18 cellular contexts compared by ENCODE assay signal in genomic region chr12:106131671-106132070, GRCh38. TPM values are rescaled to one million over a fixed set of nuclear protein-coding genes. Genes with fewer than 3 reads are reported as not detected.
DNase-seq lines count a peak whose midpoint lies in the region; ATAC-seq and TF ChIP-seq lines count a peak whose summit lies in the region.
"Had no signal": no experiment of that assay in that cellular context is flagged by ENCODE, and none has a peak within 500 bp of the region (broad histone marks: within the 10 kb centered on the region; RNA-seq: fewer than 3 reads in every experiment).

No MANE protein-coding gene starts in this region.

- H3K27me3 Mint-ChIP-seq in neural progenitor cell (ENCODE audit: insufficient read depth, low read depth): peaks cover 2% of the 10 kb centered on the region

- H3K36me3 ChIP-seq in SJSA1: peaks cover 18% of the 10 kb centered on the region; the same call in 1 of the 2 replicates
- no peaks in the 10 kb centered on the region for H3K36me3 ChIP-seq in neural progenitor cell

- peaks cover 11% of the 10 kb centered on the region for H3K36me3 Mint-ChIP-seq in neural progenitor cell

- no peak overlapping the region for H3K9ac ChIP-seq in neural progenitor cell

- peak overlapping the region; percentile 54 for H3K27ac ChIP-seq in SJSA1
- H3K27ac ChIP-seq in neural progenitor cell: no peak overlapping the region

- H3K4me1 ChIP-seq in SJSA1 (replicated peaks) (peaks cover 71% of the 10 kb centered on the region), neural progenitor cell (peaks cover 44% of the 10 kb centered on the region)

- no peaks in the 10 kb centered on the region for H3K9me3 Mint-ChIP-seq in neural progenitor cell

- TF ChIP-seq CTCF in neural progenitor cell (IDR thresholded peaks at IDR 0.05): no peak

- peak overlapping the region; percentile 13 for H3K4me2 ChIP-seq in neural progenitor cell

- H3K4me3 ChIP-seq in SJSA1 (no peak overlapping the region), neural progenitor cell (no peak overlapping the region)

- H3F3A ChIP-seq in neural progenitor cell (ENCODE audit: low read depth): peaks cover 7% of the 10 kb centered on the region

- no peak overlapping the region for H3K27ac Mint-ChIP-seq in neural progenitor cell

- ATAC-seq in HG02852 (IDR thresholded peaks at IDR 0.05; ENCODE audit: unreplicated experiment) (no peak), GM19397 (IDR thresholded peaks at IDR 0.05; ENCODE audit: unreplicated experiment) (no peak)
- ATAC-seq: HCT116 had no signal

- H3K79me2 ChIP-seq in neural progenitor cell (ENCODE audit: low read depth): peaks cover 68% of the 10 kb centered on the region

- peaks cover 96% of the 10 kb centered on the region for H3K4me1 Mint-ChIP-seq in neural progenitor cell

- no peak overlapping the region for H2AFZ ChIP-seq in neural progenitor cell (replicated peaks)

- DNase-seq in AG20443 (ENCODE audit: low spot score): peak; percentile 63
- DNase-seq in SJSA1 (ENCODE audit: low read depth in 1 of 2, low spot score in 2 of 2): peak in 1 of 2 experiments; percentile 37
- DNase-seq in fibroblast of peridontal ligament (ENCODE audit: extremely low read depth): peak; percentile 23
- no peak for DNase-seq in neural progenitor cell (ENCODE audit: low spot score)
- DNase-seq in NCI-H1092 (lab: John Stamatoyannopoulos, UW): no peak
- DNase-seq in NAMALWA (ENCODE audit: low spot score): no peak
- DNase-seq: activated CD4-positive, alpha-beta T cell treated with anti-CD3 and anti-CD28 coated beads for 1 hour; activated CD8-positive, alpha-beta memory T cell treated with anti-CD3 and anti-CD28 coated beads, Interleukin-2, amount 50 U/mL, for 48 hours; activated naive CD4-positive, alpha-beta T cell treated with anti-CD3 and anti-CD28 coated beads, Interleukin-2, amount 50 U/mL, for 16 hours; DMS153; hypothalamus; Kasumi-1; mammary epithelial cell; small intestine; stimulated activated naive CD4-positive, alpha-beta T cell had no signal

- H4K20me1 ChIP-seq in neural progenitor cell (ENCODE audit: low read depth): peaks cover 80% of the 10 kb centered on the region

- H3K4me3 Mint-ChIP-seq in neural progenitor cell: peak overlapping the region; percentile 68

- H3K27me3 ChIP-seq in SJSA1 (replicated peaks) (no peaks in the 10 kb centered on the region), neural progenitor cell (peaks cover 2% of the 10 kb centered on the region)

- H3K9me3 ChIP-seq in SJSA1 (replicated peaks) (no peaks in the 10 kb centered on the region), neural progenitor cell (ENCODE audit: low read depth) (no peaks in the 10 kb centered on the region)

RNA-seq across cellular contexts. Expression of gene NUAK1, which starts 7.1 kb away (rescaled TPM):
- total RNA-seq in SJSA1 (2014; rRNA removed; shearing (Covaris generic)): 48.9 and 60.6 TPM in 2 replicates
- total RNA-seq in neural progenitor cell (ENCODE audit: low replicate concordance): 11.9 and 18.8 TPM in 2 replicates

Comparison
In these comparisons a context has a peak if more than half of its experiments do, and no peak if none do; other contexts are left out.
1. DNase-seq: peak in AG20443 (single experiment) and fibroblast of peridontal ligament (single experiment); none in neural progenitor cell (single experiment), NCI-H1092 (single experiment) and NAMALWA (single experiment).